ENCODE assay signal across 11 cellular contexts in genomic region chr4:68748181-68748981, GRCh38.
DNase-seq lines count a peak whose midpoint lies in the region; ATAC-seq and TF ChIP-seq lines count a peak whose summit lies in the region.
"Had no signal": no experiment of that assay in that cellular context is flagged by ENCODE, and none has a peak within 500 bp of the region (broad histone marks: within the 10 kb centered on the region; RNA-seq: fewer than 3 reads in every experiment).

No MANE protein-coding gene starts in this region.

- H3K9ac ChIP-seq in mesenchymal stem cell (ENCODE audit: low read length): no peak overlapping the region

- no peak overlapping the region for H3K4ac ChIP-seq in mesenchymal stem cell (ENCODE audit: low read depth in 1 of 2, low read length in 2 of 2)

- no peak overlapping the region for H3K14ac ChIP-seq in mesenchymal stem cell (ENCODE audit: low read length in 2 of 2)

- H3K9me3 ChIP-seq in mesenchymal stem cell (ENCODE audit: control insufficient read depth, low read length) (no peaks in the 10 kb centered on the region), prostate gland (no peaks in the 10 kb centered on the region)

- H2BK12ac ChIP-seq in mesenchymal stem cell (ENCODE audit: low read length in 2 of 2): no peak overlapping the region

- H2AK5ac ChIP-seq in mesenchymal stem cell (ENCODE audit: low read length, severe bottlenecking): no peak overlapping the region

- no peak overlapping the region for H2BK120ac ChIP-seq in mesenchymal stem cell (ENCODE audit: low read depth, low read length)

- H3K27ac ChIP-seq in VCaP (peak overlapping the region; percentile 51), mesenchymal stem cell (ENCODE audit: low read length, poor library complexity, severe bottlenecking) (peak overlapping the region; percentile 0), brain microvascular endothelial cell (no peak overlapping the region), prostate gland (no peak overlapping the region)

- H3K4me1 ChIP-seq in mesenchymal stem cell (ENCODE audit: control insufficient read depth, insufficient read depth, low read depth, low read length) (peaks cover 6% of the 10 kb centered on the region), prostate gland (replicated peaks) (no peaks in the 10 kb centered on the region)

- no peak overlapping the region for H4K8ac ChIP-seq in mesenchymal stem cell (ENCODE audit: low read length)

- H3K4me3 ChIP-seq in mesenchymal stem cell (ENCODE audit: insufficient read depth in 1 of 2, low read depth in 1 of 2, low read length in 2 of 2) (no peak overlapping the region), brain microvascular endothelial cell (ENCODE audit: low read depth, low read length) (no peak overlapping the region), prostate gland (no peak overlapping the region)

- H3K4me2 ChIP-seq in mesenchymal stem cell (ENCODE audit: low read length, poor library complexity, severe bottlenecking): no peak overlapping the region

- H3K79me1 ChIP-seq in mesenchymal stem cell (replicated peaks; ENCODE audit: low read length, poor library complexity, severe bottlenecking): no peaks in the 10 kb centered on the region

- TF ChIP-seq CTCF in VCaP (conservative IDR thresholded peaks at IDR 0.05) (no peak), brain microvascular endothelial cell (IDR thresholded peaks at IDR 0.05; ENCODE audit: low read depth, low read length, missing control alignments) (no peak), prostate gland (IDR thresholded peaks at IDR 0.05) (no peak)

- 79% methylated on average over 8 of the region's 8 CpGs for WGBS in mesenchymal stem cell
- WGBS in prostate gland: 30% methylated on average over 8 of the region's 8 CpGs

- intact Hi-C loops in prostate gland (cut with DNase I): no loop called here

- no peak overlapping the region for H3K18ac ChIP-seq in mesenchymal stem cell (ENCODE audit: low read depth in 1 of 2, low read length in 2 of 2)

- in situ Hi-C loops in brain microvascular endothelial cell (cut with HindIII; ENCODE audit: low pct_ligation_motif_present, low sequenced_read_pairs): no loop called here

- no peak overlapping the region for H4K91ac ChIP-seq in mesenchymal stem cell (ENCODE audit: low read length)

- H2BK15ac ChIP-seq in mesenchymal stem cell (ENCODE audit: low read depth, poor library complexity, severe bottlenecking): no peak overlapping the region

- H2AFZ ChIP-seq in mesenchymal stem cell (ENCODE audit: low read depth, low read length): no peak overlapping the region

- H3K27me3 ChIP-seq in mesenchymal stem cell (ENCODE audit: control insufficient read depth in 1 of 2, insufficient read depth in 1 of 2, low read length in 2 of 2) (no peaks in the 10 kb centered on the region), brain microvascular endothelial cell (replicated peaks) (no peaks in the 10 kb centered on the region), prostate gland (replicated peaks; ENCODE audit: insufficient read depth) (no peaks in the 10 kb centered on the region)

- ATAC-seq in GM18511 (IDR thresholded peaks at IDR 0.05; ENCODE audit: unreplicated experiment) (peak; percentile 78), HG03457 (IDR thresholded peaks at IDR 0.05; ENCODE audit: unreplicated experiment) (peak; percentile 72), HG02610 (IDR thresholded peaks at IDR 0.05; ENCODE audit: unreplicated experiment) (no peak)

- no peak overlapping the region for H3K23ac ChIP-seq in mesenchymal stem cell (ENCODE audit: low read length in 2 of 2)

- H2BK5ac ChIP-seq in mesenchymal stem cell (ENCODE audit: low read depth, low read length, poor library complexity, severe bottlenecking): no peak overlapping the region

- H3K36me3 ChIP-seq in mesenchymal stem cell (ENCODE audit: control insufficient read depth in 1 of 2, insufficient read depth in 2 of 2, low read depth in 1 of 2, low read length in 2 of 2): no peaks in the 10 kb centered on the region
- H3K36me3 ChIP-seq in brain microvascular endothelial cell (replicated peaks): no peaks in the 10 kb centered on the region
- H3K36me3 ChIP-seq in prostate gland: no peaks in the 10 kb centered on the region

- no peak for TF ChIP-seq POLR2A in prostate gland (IDR thresholded peaks at IDR 0.05)

- DNase-seq in mesenchymal stem cell (no peak), brain microvascular endothelial cell (no peak), occipital lobe (lab: John Stamatoyannopoulos, UW) (no peak), prostate gland (ENCODE audit: low spot score) (no peak)
- DNase-seq: midbrain; stimulated activated CD4-positive, alpha-beta T cell treated with anti-CD3 and anti-CD28 coated beads, Interleukin-4, amount 100 ng/mL, for 24 hours; stimulated activated naive CD4-positive, alpha-beta T cell had no signal

Comparison
In these comparisons a context has a peak if more than half of its experiments do, and no peak if none do; other contexts are left out.
1. H3K27ac ChIP-seq: peak in VCaP (single experiment) and mesenchymal stem cell (single experiment); none in brain microvascular endothelial cell (single experiment) and prostate gland (0 of 2).